In genomic region chrX:40570346-40571093, GRCh38 we compare ENCODE assay signal across 1 cellular context.
TF ChIP-seq lines count a peak whose summit lies in the region.

No MANE protein-coding gene starts in this region.

TF ChIP-seq in HepG2, 621 proteins besides CTCF, POLR2A, EP300 and RAD21 (continued from another document):
- TF ChIP-seq, protein P1, sequence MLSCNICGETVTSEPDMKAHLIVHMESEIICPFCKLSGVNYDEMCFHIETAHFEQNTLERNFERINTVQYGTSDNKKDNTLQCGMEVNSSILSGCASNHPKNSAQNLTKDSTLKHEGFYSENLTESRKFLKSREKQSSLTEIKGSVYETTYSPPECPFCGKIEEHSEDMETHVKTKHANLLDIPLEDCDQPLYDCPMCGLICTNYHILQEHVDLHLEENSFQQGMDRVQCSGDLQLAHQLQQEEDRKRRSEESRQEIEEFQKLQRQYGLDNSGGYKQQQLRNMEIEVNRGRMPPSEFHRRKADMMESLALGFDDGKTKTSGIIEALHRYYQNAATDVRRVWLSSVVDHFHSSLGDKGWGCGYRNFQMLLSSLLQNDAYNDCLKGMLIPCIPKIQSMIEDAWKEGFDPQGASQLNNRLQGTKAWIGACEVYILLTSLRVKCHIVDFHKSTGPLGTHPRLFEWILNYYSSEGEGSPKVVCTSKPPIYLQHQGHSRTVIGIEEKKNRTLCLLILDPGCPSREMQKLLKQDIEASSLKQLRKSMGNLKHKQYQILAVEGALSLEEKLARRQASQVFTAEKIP (CRISPR knock-in tag; IDR thresholded peaks at IDR 0.05; ENCODE audit: borderline replicate concordance) = no peak
- TF ChIP-seq ZNF660 (CRISPR knock-in tag; IDR thresholded peaks at IDR 0.05; ENCODE audit: borderline replicate concordance, low read depth) (no peak), NFAT5 (CRISPR knock-in tag; IDR thresholded peaks at IDR 0.05) (no peak), ZBTB7A (CRISPR knock-in tag; IDR thresholded peaks at IDR 0.05) (no peak), ETV5 (CRISPR knock-in tag; IDR thresholded peaks at IDR 0.05; ENCODE audit: borderline replicate concordance) (no peak), ZNF333 (CRISPR knock-in tag; IDR thresholded peaks at IDR 0.05; ENCODE audit: borderline replicate concordance) (no peak)
- TF ChIP-seq, protein P2, sequence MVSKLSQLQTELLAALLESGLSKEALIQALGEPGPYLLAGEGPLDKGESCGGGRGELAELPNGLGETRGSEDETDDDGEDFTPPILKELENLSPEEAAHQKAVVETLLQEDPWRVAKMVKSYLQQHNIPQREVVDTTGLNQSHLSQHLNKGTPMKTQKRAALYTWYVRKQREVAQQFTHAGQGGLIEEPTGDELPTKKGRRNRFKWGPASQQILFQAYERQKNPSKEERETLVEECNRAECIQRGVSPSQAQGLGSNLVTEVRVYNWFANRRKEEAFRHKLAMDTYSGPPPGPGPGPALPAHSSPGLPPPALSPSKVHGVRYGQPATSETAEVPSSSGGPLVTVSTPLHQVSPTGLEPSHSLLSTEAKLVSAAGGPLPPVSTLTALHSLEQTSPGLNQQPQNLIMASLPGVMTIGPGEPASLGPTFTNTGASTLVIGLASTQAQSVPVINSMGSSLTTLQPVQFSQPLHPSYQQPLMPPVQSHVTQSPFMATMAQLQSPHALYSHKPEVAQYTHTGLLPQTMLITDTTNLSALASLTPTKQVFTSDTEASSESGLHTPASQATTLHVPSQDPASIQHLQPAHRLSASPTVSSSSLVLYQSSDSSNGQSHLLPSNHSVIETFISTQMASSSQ (IDR thresholded peaks at IDR 0.05; ENCODE audit: low read depth) = no peak
- TF ChIP-seq, protein P2 (CRISPR knock-in tag; IDR thresholded peaks at IDR 0.05; ENCODE audit: borderline replicate concordance) = no peak
- TF ChIP-seq, protein P3, sequence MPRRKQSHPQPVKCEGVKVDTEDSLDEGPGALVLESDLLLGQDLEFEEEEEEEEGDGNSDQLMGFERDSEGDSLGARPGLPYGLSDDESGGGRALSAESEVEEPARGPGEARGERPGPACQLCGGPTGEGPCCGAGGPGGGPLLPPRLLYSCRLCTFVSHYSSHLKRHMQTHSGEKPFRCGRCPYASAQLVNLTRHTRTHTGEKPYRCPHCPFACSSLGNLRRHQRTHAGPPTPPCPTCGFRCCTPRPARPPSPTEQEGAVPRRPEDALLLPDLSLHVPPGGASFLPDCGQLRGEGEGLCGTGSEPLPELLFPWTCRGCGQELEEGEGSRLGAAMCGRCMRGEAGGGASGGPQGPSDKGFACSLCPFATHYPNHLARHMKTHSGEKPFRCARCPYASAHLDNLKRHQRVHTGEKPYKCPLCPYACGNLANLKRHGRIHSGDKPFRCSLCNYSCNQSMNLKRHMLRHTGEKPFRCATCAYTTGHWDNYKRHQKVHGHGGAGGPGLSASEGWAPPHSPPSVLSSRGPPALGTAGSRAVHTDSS (CRISPR knock-in tag; conservative IDR thresholded peaks at IDR 0.05) = no peak
TF ChIP-seq in HepG2: peak in this region for 0.
